In genomic region chr16:85641776-85642176, GRCh38 we compare ENCODE assay signal across 2 cellular contexts.
TF ChIP-seq lines count a peak whose summit lies in the region.

No MANE protein-coding gene starts in this region.

TF ChIP-seq in IMR-90, 13 proteins besides CTCF, POLR2A, EP300 and RAD21:
- TF ChIP-seq RFX5 (IDR thresholded peaks at IDR 0.05; ENCODE audit: low read depth, low read length) (no peak), CEBPB (IDR thresholded peaks at IDR 0.05; ENCODE audit: low read depth, low read length) (no peak), CHD1 (IDR thresholded peaks at IDR 0.05; ENCODE audit: low read depth, low read length) (no peak), RCOR1 (IDR thresholded peaks at IDR 0.05; ENCODE audit: insufficient replicate concordance, low read length) (no peak), MAFK (IDR thresholded peaks at IDR 0.05; ENCODE audit: low read depth, low read length) (no peak), USF2 (IDR thresholded peaks at IDR 0.05; ENCODE audit: low read depth, low read length) (no peak), FOS (IDR thresholded peaks at IDR 0.05; ENCODE audit: low read depth, low read length) (no peak), ELK1 (IDR thresholded peaks at IDR 0.05; ENCODE audit: borderline replicate concordance, low read depth, low read length) (no peak), SMC3 (IDR thresholded peaks at IDR 0.05; ENCODE audit: low read depth, low read length) (no peak), MXI1 (IDR thresholded peaks at IDR 0.05; ENCODE audit: borderline replicate concordance, low read depth, low read length) (no peak), MAZ (IDR thresholded peaks at IDR 0.05; ENCODE audit: borderline replicate concordance, low read depth, low read length) (no peak), BHLHE40 (IDR thresholded peaks at IDR 0.05; ENCODE audit: low read depth, low read length) (no peak), NFE2L2 (IDR thresholded peaks at IDR 0.05; ENCODE audit: low read depth, low read length) (no peak)

TF ChIP-seq in K562, 482 proteins besides CTCF, POLR2A, EP300 and RAD21:
- TF ChIP-seq ZBTB33 (CRISPR knock-in tag; IDR thresholded peaks at IDR 0.05) (peak; percentile 41; the same call in 1 of the 2 replicates), RBM22 (IDR thresholded peaks at IDR 0.05; ENCODE audit: low read depth, low read length, poor library complexity, severe bottlenecking) (no peak), ZFP36 (IDR thresholded peaks at IDR 0.05; ENCODE audit: low read depth, low read length, partially characterized antibody) (no peak)
